ENCODE assay signal across 13 cellular contexts in genomic region chr3:148158210-148158609, GRCh38.
A peak's percentile ranks its signal among the peaks of the same experiment; 100 is the strongest.
DNase-seq lines count a peak whose midpoint lies in the region; ATAC-seq and TF ChIP-seq lines count a peak whose summit lies in the region.
"Had no signal": no experiment of that assay in that cellular context is flagged by ENCODE, and none has a peak within 500 bp of the region (broad histone marks: within the 10 kb centered on the region; RNA-seq: fewer than 3 reads in every experiment).

No MANE protein-coding gene starts in this region.

- no peak overlapping the region for H4K5ac ChIP-seq in IMR-90 (ENCODE audit: low read depth, low read length)

- no peak overlapping the region for H3K56ac ChIP-seq in IMR-90 (ENCODE audit: extremely low read depth, insufficient read depth, low read length)

- no peaks in the 10 kb centered on the region for H3K27me3 ChIP-seq in IMR-90 (ENCODE audit: control insufficient read depth, insufficient read depth, low read length)
- no peaks in the 10 kb centered on the region for H3K27me3 ChIP-seq in brain microvascular endothelial cell (replicated peaks)

- H3K79me1 ChIP-seq in IMR-90 (ENCODE audit: low read depth in 1 of 2, low read length in 2 of 2): no peaks in the 10 kb centered on the region

- CTCF ChIA-PET in IMR-90 (lab: Yijun Ruan, JAX): no interaction called here
- CTCF ChIA-PET in activated CD4-positive, alpha-beta memory T cell treated with anti-CD3 and anti-CD28 coated beads for 36 hours (lab: Charles Lee): no interaction called here

- H3K4ac ChIP-seq in IMR-90 (ENCODE audit: low read depth, low read length): no peak overlapping the region

- H4K8ac ChIP-seq in IMR-90 (ENCODE audit: low read depth in 2 of 2, low read length in 2 of 2): no peak overlapping the region

- no peak overlapping the region for H2AK5ac ChIP-seq in IMR-90 (ENCODE audit: low read depth, low read length)

- intact Hi-C loops in IMR-90 (cut with micrococcal nuclease): no loop called here
- intact Hi-C loops in activated CD4-positive, alpha-beta memory T cell treated with anti-CD3 and anti-CD28 coated beads for 36 hours (cut with micrococcal nuclease): no loop called here

- no peak overlapping the region for H2BK120ac ChIP-seq in IMR-90 (ENCODE audit: low read depth, low read length)

- no peak overlapping the region for H3K27ac ChIP-seq in IMR-90 (ENCODE audit: insufficient read depth, low read length)
- no peak overlapping the region for H3K27ac ChIP-seq in brain microvascular endothelial cell
- H3K27ac ChIP-seq: C4-2B, VCaP had no signal

- H3K36me3 ChIP-seq in IMR-90 (ENCODE audit: control insufficient read depth, insufficient read depth, low read length) (no peaks in the 10 kb centered on the region), brain microvascular endothelial cell (replicated peaks) (no peaks in the 10 kb centered on the region)

- no TSS peak for BruUV-seq in IMR-90 (replicated peaks; lab: Mats Ljungman, UMichigan)

- no peak for TF ChIP-seq RAD21 in IMR-90 (IDR thresholded peaks at IDR 0.05; ENCODE audit: low read length)

- H3K27ac Mint-ChIP-seq in activated CD4-positive, alpha-beta memory T cell treated with anti-CD3 and anti-CD28 coated beads for 36 hours: no peak overlapping the region
- H3K27ac Mint-ChIP-seq in naive thymus-derived CD8-positive, alpha-beta T cell: no peak overlapping the region

- POLR2A ChIA-PET in IMR-90 (lab: Charles Lee; ENCODE audit: unreplicated experiment): no interaction called here
- POLR2A ChIA-PET in activated CD4-positive, alpha-beta memory T cell treated with anti-CD3 and anti-CD28 coated beads for 36 hours (lab: Charles Lee): no interaction called here
- POLR2A ChIA-PET in naive thymus-derived CD8-positive, alpha-beta T cell (lab: Charles Lee): no interaction called here

- H3K4me3 ChIP-seq in IMR-90 (ENCODE audit: insufficient read depth, low read depth, low read length) (no peak overlapping the region), brain microvascular endothelial cell (ENCODE audit: low read depth, low read length) (no peak overlapping the region)
- H3K4me3 ChIP-seq: GM12878 had no signal

- H3K9me3 ChIP-seq in IMR-90 (ENCODE audit: control insufficient read depth, insufficient read depth, low read length): no peaks in the 10 kb centered on the region

- TF ChIP-seq POLR2A in IMR-90 (IDR thresholded peaks at IDR 0.05; ENCODE audit: low read depth, low read length): no peak

- H2BK5ac ChIP-seq in IMR-90 (ENCODE audit: low read depth, low read length, poor library complexity, severe bottlenecking): no peak overlapping the region

- no peak overlapping the region for H2BK15ac ChIP-seq in IMR-90 (ENCODE audit: low read depth, low read length)

- peaks cover 5% of the 10 kb centered on the region for H3K9me3 Mint-ChIP-seq in activated CD4-positive, alpha-beta memory T cell treated with anti-CD3 and anti-CD28 coated beads for 36 hours
- H3K9me3 Mint-ChIP-seq in naive thymus-derived CD8-positive, alpha-beta T cell: peaks cover 0 to 11% (median 0%) of the 10 kb centered on the region in 9 donors

- no peak overlapping the region for H3K9ac ChIP-seq in IMR-90 (ENCODE audit: low read depth, low read length)

- no peak overlapping the region for H2AK9ac ChIP-seq in IMR-90 (replicated peaks; ENCODE audit: low read depth, low read length, poor library complexity)

- no peak for ATAC-seq in IMR-90 (ENCODE audit: low read depth)
- ATAC-seq in GM21390 (IDR thresholded peaks at IDR 0.05; ENCODE audit: unreplicated experiment): no peak
- no peak for ATAC-seq in naive thymus-derived CD8-positive, alpha-beta T cell
- ATAC-seq: GM12878 had no signal

- no peak overlapping the region for H2BK20ac ChIP-seq in IMR-90 (ENCODE audit: low read depth, low read length)

- no peaks in the 10 kb centered on the region for H3K9me1 ChIP-seq in IMR-90 (ENCODE audit: insufficient read depth, low read length)

- TF ChIP-seq CTCF in IMR-90 (conservative IDR thresholded peaks at IDR 0.05; ENCODE audit: low read depth, low read length) (no peak), brain microvascular endothelial cell (IDR thresholded peaks at IDR 0.05; ENCODE audit: low read depth, low read length, missing control alignments) (no peak)

- no peak overlapping the region for H3K4me2 ChIP-seq in IMR-90 (ENCODE audit: low read depth, low read length)

- dilution Hi-C loops in IMR-90 (cut with HindIII; ENCODE audit: low sequenced_read_pairs, unreplicated experiment): no loop called here

- no peak overlapping the region for H3K14ac ChIP-seq in IMR-90 (replicated peaks; ENCODE audit: low read depth, low read length)

- H4K20me1 ChIP-seq in IMR-90 (ENCODE audit: insufficient read depth, low read length): no peaks in the 10 kb centered on the region

- H3K4me3 Mint-ChIP-seq in activated CD4-positive, alpha-beta memory T cell treated with anti-CD3 and anti-CD28 coated beads for 36 hours: no peak overlapping the region
- no peak overlapping the region for H3K4me3 Mint-ChIP-seq in naive thymus-derived CD8-positive, alpha-beta T cell

- H3K23ac ChIP-seq in IMR-90 (ENCODE audit: low read depth, low read length): no peak overlapping the region

- no peaks in the 10 kb centered on the region for H3K4me1 Mint-ChIP-seq in activated CD4-positive, alpha-beta memory T cell treated with anti-CD3 and anti-CD28 coated beads for 36 hours (ENCODE audit: low read depth)
- H3K4me1 Mint-ChIP-seq in naive thymus-derived CD8-positive, alpha-beta T cell: no peaks in the 10 kb centered on the region

- no peak overlapping the region for H4K91ac ChIP-seq in IMR-90 (ENCODE audit: insufficient read depth, low read depth, low read length)

- DNase-seq in AG08395 (ENCODE audit: low spot score): peak; percentile 16
- DNase-seq in IMR-90: peak; percentile 62
- peak; percentile 95 for DNase-seq in brain microvascular endothelial cell
- peak; percentile 41 for DNase-seq in kidney tubule cell (ENCODE audit: low spot score)
- DNase-seq in activated CD4-positive, alpha-beta memory T cell treated with anti-CD3 and anti-CD28 coated beads for 36 hours: no peak
- no peak for DNase-seq in NCI-H1105 treated with DMSO at 0.1 percent for 48 hours (lab: John Stamatoyannopoulos, UW)
- no peak for DNase-seq in naive thymus-derived CD8-positive, alpha-beta T cell
- DNase-seq: activated gamma-delta T cell, NCI-H1436 had no signal

- in situ Hi-C loops in IMR-90 (cut with MboI; ENCODE audit: low sequenced_read_pairs) (no loop called here), brain microvascular endothelial cell (cut with HindIII; ENCODE audit: low pct_ligation_motif_present, low sequenced_read_pairs) (no loop called here)

- no peaks in the 10 kb centered on the region for H3K27me3 Mint-ChIP-seq in activated CD4-positive, alpha-beta memory T cell treated with anti-CD3 and anti-CD28 coated beads for 36 hours
- H3K27me3 Mint-ChIP-seq in naive thymus-derived CD8-positive, alpha-beta T cell: no peaks in the 10 kb centered on the region

- H3K36me3 Mint-ChIP-seq in activated CD4-positive, alpha-beta memory T cell treated with anti-CD3 and anti-CD28 coated beads for 36 hours: no peaks in the 10 kb centered on the region
- peaks cover 0 to 3% (median 0%) of the 10 kb centered on the region in 3 donors for H3K36me3 Mint-ChIP-seq in naive thymus-derived CD8-positive, alpha-beta T cell

- WGBS in IMR-90 (ENCODE audit: extremely low coverage in 2 of 2, insufficient read length in 1 of 2), 2 experiments: no CpG with 5 or more reads among the region's 3 CpGs

- H2AFZ ChIP-seq in IMR-90 (replicated peaks; ENCODE audit: low read length, poor library complexity): no peak overlapping the region

- H3K18ac ChIP-seq in IMR-90 (ENCODE audit: low read depth, low read length): no peak overlapping the region

- no peaks in the 10 kb centered on the region for H3K4me1 ChIP-seq in IMR-90 (ENCODE audit: control insufficient read depth, insufficient read depth, low read length)

TF ChIP-seq in IMR-90, 13 proteins besides CTCF, POLR2A, EP300 and RAD21:
- TF ChIP-seq RCOR1 (IDR thresholded peaks at IDR 0.05; ENCODE audit: insufficient replicate concordance, low read length): no peak
- TF ChIP-seq CHD1 (IDR thresholded peaks at IDR 0.05; ENCODE audit: low read depth, low read length): no peak
- TF ChIP-seq MXI1 (IDR thresholded peaks at IDR 0.05; ENCODE audit: borderline replicate concordance, low read depth, low read length): no peak
TF ChIP-seq in IMR-90: peak in this region for 0.

Comparison
In these comparisons a context has a peak if more than half of its experiments do, and no peak if none do; other contexts are left out.
1. DNase-seq: peak in AG08395 (single experiment), IMR-90 (single experiment), brain microvascular endothelial cell (single experiment) and kidney tubule cell (single experiment); none in activated CD4-positive, alpha-beta memory T cell treated with anti-CD3 and anti-CD28 coated beads for 36 hours (single experiment), NCI-H1105 treated with DMSO at 0.1 percent for 48 hours (single experiment) and naive thymus-derived CD8-positive, alpha-beta T cell (0 of 10).